Comparison of ENCODE assay signal across 29 cellular contexts in the genomic region with DNA sequence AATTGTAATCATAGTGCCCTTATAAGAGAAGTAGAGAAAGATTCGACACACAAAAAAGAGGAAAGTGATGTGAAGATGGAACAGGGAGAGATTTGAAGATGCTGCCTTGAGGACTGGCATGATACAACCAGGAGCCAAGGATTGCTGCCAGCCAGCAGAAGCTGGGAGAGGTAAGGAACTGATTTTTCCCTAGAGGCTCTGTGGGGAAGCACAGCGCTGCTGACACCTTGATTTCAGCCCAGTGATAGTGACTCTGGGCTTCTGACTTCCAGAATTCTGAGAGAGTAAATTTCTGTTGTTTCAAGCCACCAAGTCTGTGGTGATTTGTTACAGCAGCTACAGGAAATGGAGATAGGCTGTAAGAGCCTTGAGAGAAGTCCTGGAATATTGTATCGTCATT.
"Had no signal": no experiment of that assay in that cellular context is flagged by ENCODE, and none has a peak within 500 bp of the region (broad histone marks: within the 10 kb centered on the region; RNA-seq: fewer than 3 reads in every experiment).

No MANE protein-coding gene starts in this region.

- DNase-seq: activated B cell treated with CpG ODN at 0.5 μM for 24 hours; activated CD4-positive, alpha-beta memory T cell treated with anti-CD3 and anti-CD28 coated beads, Interleukin-2, amount 10 ng/mL, durations not matched to agents 7 days and 5 days; activated CD4-positive, alpha-beta T cell treated with anti-CD3 and anti-CD28 coated beads for 36 hours; activated CD8-positive, alpha-beta memory T cell treated with anti-CD3 and anti-CD28 coated beads, Interleukin-2, amount 10 ng/mL, durations not matched to agents 7 days and 5 days; activated effector memory CD4-positive, alpha-beta T cell treated with anti-CD3 and anti-CD28 coated beads, Interleukin-2, amount 50 U/mL, for 16 hours; activated naive CD4-positive, alpha-beta T cell treated with anti-CD3 and anti-CD28 coated beads, Interleukin-2, amount 10 ng/mL, durations not matched to agents 7 days and 5 days; activated T-cell treated with anti-CD3 and anti-CD28 coated beads for 4 hours; amygdala; colonic mucosa; dorsolateral prefrontal cortex; effector memory CD8-positive, alpha-beta T cell; esophagus squamous epithelium; heart right ventricle; immature natural killer cell; lower lobe of right lung; naive B cell; posterior cingulate gyrus; sigmoid colon; stimulated activated CD4-positive, alpha-beta T cell treated with anti-CD3 and anti-CD28 coated beads, Interleukin-15, amount 100 ng/mL, for 24 hours; stomach; T-helper 9 cell had no signal

- H3K9me3 ChIP-seq: colonic mucosa, esophagus squamous epithelium, gastroesophageal sphincter, heart right ventricle, lower lobe of right lung, sigmoid colon, stomach, suprapubic skin, tibial nerve had no signal

- H3K4me1 ChIP-seq: colonic mucosa, esophagus squamous epithelium, gastroesophageal sphincter, heart right ventricle, lower lobe of right lung, sigmoid colon, stomach, suprapubic skin, tibial nerve had no signal

- H3K4me2 ChIP-seq: smooth muscle cell had no signal

- H3K27ac ChIP-seq: colonic mucosa, dorsolateral prefrontal cortex, esophagus squamous epithelium, gastroesophageal sphincter, heart right ventricle, lower lobe of right lung, sigmoid colon, stomach, suprapubic skin, tibial nerve had no signal

- H3K27me3 ChIP-seq: colonic mucosa, sigmoid colon, suprapubic skin, tibial nerve had no signal

- ATAC-seq: activated CD4-positive, alpha-beta T cell treated with anti-CD3 and anti-CD28 coated beads for 36 hours; activated CD8-positive, alpha-beta memory T cell treated with anti-CD3 and anti-CD28 coated beads, Interleukin-2, amount 10 ng/mL, durations not matched to agents 7 days and 5 days; effector memory CD8-positive, alpha-beta T cell; gastroesophageal sphincter; heart right ventricle; left lobe of liver; lower lobe of right lung; stimulated activated memory B cell treated with anti-CD40 and anti-IgM and Interleukin-4, amounts not matched to agents 10 μg/mL and 1 μg/mL and 100 μg/mL, for 72 hours had no signal

- H3K36me3 ChIP-seq: colonic mucosa, esophagus squamous epithelium, gastroesophageal sphincter, heart right ventricle, lower lobe of right lung, sigmoid colon, stomach, suprapubic skin, tibial nerve had no signal

- FAIRE-seq: bronchial epithelial cell, urothelium cell line had no signal

- H3K4me3 ChIP-seq: colonic mucosa, dorsolateral prefrontal cortex, esophagus squamous epithelium, gastroesophageal sphincter, heart right ventricle, lower lobe of right lung, sigmoid colon, smooth muscle cell, stomach, suprapubic skin, tibial nerve had no signal
